Comparison of ENCODE assay signal across 8 cellular contexts in the genomic region with DNA sequence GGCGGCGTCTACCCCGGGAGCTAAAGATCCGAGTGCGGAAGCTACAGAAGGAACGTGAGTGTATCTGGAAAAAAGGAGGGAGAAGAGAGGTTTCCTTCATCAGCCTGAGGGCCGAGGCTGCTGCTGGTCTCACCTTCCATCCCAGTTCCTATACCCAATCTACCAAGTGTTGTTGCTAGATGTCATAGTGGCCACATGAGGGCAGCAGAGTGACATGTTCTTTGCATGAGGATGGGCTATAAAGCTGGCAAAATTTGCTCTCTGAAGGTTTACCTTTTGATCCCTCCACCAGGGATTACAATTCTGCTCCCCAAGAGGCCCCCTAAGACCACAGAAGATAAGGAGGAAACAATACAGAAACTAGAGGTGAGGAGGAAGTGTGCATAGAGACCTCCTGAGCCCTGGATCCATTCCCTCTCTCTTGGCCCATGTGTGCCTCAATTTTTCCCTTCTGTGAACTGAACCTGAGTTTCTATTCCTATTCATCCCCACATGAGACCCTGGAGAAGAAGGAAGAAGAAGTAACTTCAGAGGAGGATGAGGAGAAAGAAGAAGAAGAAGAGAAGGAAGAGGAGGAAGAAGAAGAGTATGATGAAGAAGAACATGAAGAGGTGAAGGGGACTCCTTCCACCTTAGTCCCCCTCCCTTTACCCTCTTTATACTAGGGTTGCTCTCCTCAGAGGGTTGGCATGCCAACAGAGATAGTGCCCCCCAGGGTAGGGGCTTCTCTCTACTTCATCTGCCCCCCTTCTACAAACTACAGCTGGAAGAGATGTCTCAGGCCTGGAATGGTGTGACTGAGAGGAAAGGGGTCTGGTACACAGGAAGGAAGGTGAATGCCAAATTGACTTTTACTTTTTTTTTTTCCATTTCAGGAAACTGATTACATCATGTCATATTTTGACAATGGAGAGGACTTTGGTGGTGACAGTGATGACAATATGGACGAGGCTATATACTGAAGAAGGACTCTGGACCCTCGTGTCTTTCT. TPM values are rescaled to one million over a fixed set of nuclear protein-coding genes. Genes with fewer than 3 reads are reported as not detected.
DNase-seq lines count a peak whose midpoint lies in the region; ATAC-seq and TF ChIP-seq lines count a peak whose summit lies in the region.

No MANE protein-coding gene starts in this region.

- H3K4me3 ChIP-seq in SJSA1 (no peak overlapping the region), vagina (peak overlapping the region in 1 of 2 donors; percentile 10)

- CTCF ChIA-PET in activated naive CD4-positive, alpha-beta T cell treated with anti-CD3 and anti-CD28 coated beads, Interleukin-2, amount 10 ng/mL, durations not matched to agents 7 days and 5 days (lab: Charles Lee) = interaction anchor here (0.8 to 7.2 kb wide), 24 partner anchors 10 to 132 kb away, joined by 3 to 154 read pairs (median 4); a partner anchor contains a TSS

- H3K4me1 ChIP-seq in SJSA1 (replicated peaks) (peaks cover 40% of the 10 kb centered on the region), vagina (peaks cover 41% of the 10 kb centered on the region)

- 0 out of 2 replicates have a peak, but pooled peaks cover 4% of the 10 kb centered on the region for H3K36me3 ChIP-seq in SJSA1
- no peaks in the 10 kb centered on the region for H3K36me3 ChIP-seq in vagina

- no peaks in the 10 kb centered on the region for H3K9me3 Mint-ChIP-seq in activated naive CD4-positive, alpha-beta T cell treated with anti-CD3 and anti-CD28 coated beads, Interleukin-2, amount 10 ng/mL, durations not matched to agents 7 days and 5 days

- H3K27me3 ChIP-seq in SJSA1 (replicated peaks) = no peaks in the 10 kb centered on the region
- no peaks in the 10 kb centered on the region for H3K27me3 ChIP-seq in vagina

- peaks cover 18% of the 10 kb centered on the region for H3K36me3 Mint-ChIP-seq in activated naive CD4-positive, alpha-beta T cell treated with anti-CD3 and anti-CD28 coated beads, Interleukin-2, amount 10 ng/mL, durations not matched to agents 7 days and 5 days

- no peak for TF ChIP-seq POLR2A in vagina (IDR thresholded peaks at IDR 0.05)

- H3K4me1 Mint-ChIP-seq in activated naive CD4-positive, alpha-beta T cell treated with anti-CD3 and anti-CD28 coated beads, Interleukin-2, amount 10 ng/mL, durations not matched to agents 7 days and 5 days = peaks cover 17% of the 10 kb centered on the region

- no peak overlapping the region for H3K4me3 Mint-ChIP-seq in activated naive CD4-positive, alpha-beta T cell treated with anti-CD3 and anti-CD28 coated beads, Interleukin-2, amount 10 ng/mL, durations not matched to agents 7 days and 5 days

- H3K27ac Mint-ChIP-seq in activated naive CD4-positive, alpha-beta T cell treated with anti-CD3 and anti-CD28 coated beads, Interleukin-2, amount 10 ng/mL, durations not matched to agents 7 days and 5 days = no peak overlapping the region

- peak; percentile 84 for TF ChIP-seq CTCF in GM12872 (IDR thresholded peaks at IDR 0.05; ENCODE audit: insufficient read depth, low read depth, low read length)
- peak; percentile 72 to 93 (median 84) for TF ChIP-seq CTCF in vagina (IDR thresholded peaks at IDR 0.05)

- intact Hi-C loops in vagina (cut with DNase I) = loop anchor here (2.0 kb wide), 1 partner anchor 19 kb away; a partner anchor contains a TSS

- DNase-seq in MV-4-11 (lab: John Stamatoyannopoulos, UW) = peak; percentile 79
- DNase-seq in SJSA1 (ENCODE audit: low read depth in 1 of 2, low spot score in 2 of 2) = peak; percentile 74 to 77
- DNase-seq in activated naive CD4-positive, alpha-beta T cell treated with anti-CD3 and anti-CD28 coated beads, Interleukin-2, amount 10 ng/mL, durations not matched to agents 7 days and 5 days = peak; percentile 86
- DNase-seq in glomerular visceral epithelial cell (ENCODE audit: extremely low spot score) = peak; percentile 82
- DNase-seq in nucleus accumbens (lab: John Stamatoyannopoulos, UW) = peak in 51 of 56 donors; percentile 6 to 87 (median 48)
- peak in 1 of 2 donors; percentile 91 for DNase-seq in vagina (ENCODE audit: extremely low spot score in 2 of 2)

- H3K27ac ChIP-seq in SJSA1 (peak overlapping the region; percentile 96), vagina (peak overlapping the region; percentile 95)

- no peaks in the 10 kb centered on the region for H3K27me3 Mint-ChIP-seq in activated naive CD4-positive, alpha-beta T cell treated with anti-CD3 and anti-CD28 coated beads, Interleukin-2, amount 10 ng/mL, durations not matched to agents 7 days and 5 days

- H3K9me3 ChIP-seq in SJSA1 (replicated peaks) = no peaks in the 10 kb centered on the region
- no peaks in the 10 kb centered on the region for H3K9me3 ChIP-seq in vagina

- no peak for ATAC-seq in GM21723 (IDR thresholded peaks at IDR 0.05; ENCODE audit: unreplicated experiment)

RNA-seq across cellular contexts. Expression of a gene that starts 13.3 kb away (rescaled TPM):
- total RNA-seq in SJSA1 (2014; rRNA removed; shearing (Covaris generic)) = 13.9 and 22.8 TPM in 2 replicates
- 15.0 TPM for total RNA-seq in vagina

RNA-seq across cellular contexts. Expression of a gene that starts 13.4 kb away (rescaled TPM):
- total RNA-seq in SJSA1 (2014; rRNA removed; shearing (Covaris generic)) = 0.13 TPM in 1 of 2 replicates, not detected in the other
- total RNA-seq in vagina = 1.7 TPM

RNA-seq across cellular contexts. Expression of a gene that starts 18.6 kb away (rescaled TPM):
- total RNA-seq in SJSA1 (2014; rRNA removed; shearing (Covaris generic)) = 57.4 and 82.5 TPM in 2 replicates
- total RNA-seq in vagina = 1,858 TPM

RNA-seq across cellular contexts. Expression of a gene that starts 20.0 kb away (rescaled TPM):
- total RNA-seq in SJSA1 (2014; rRNA removed; shearing (Covaris generic)) = 24.3 and 34.1 TPM in 2 replicates
- 25.0 TPM for total RNA-seq in vagina

RNA-seq across cellular contexts. Expression of a gene that starts 43.8 kb away (rescaled TPM):
- total RNA-seq in SJSA1 (2014; rRNA removed; shearing (Covaris generic)) = not detected in 2 replicates
- not detected for total RNA-seq in vagina

Comparison
In these comparisons a context has a peak if more than half of its experiments do, and no peak if none do; other contexts are left out.
1. RNA of a gene that starts 18.6 kb away (total RNA-seq): 1,858 TPM in vagina (single experiment); 57.4 to 82.5 TPM in SJSA1; every median in the first group is over 10 times any median in the second.